In genomic region chr1:234173968-234174367, GRCh38 we compare ENCODE assay signal across 16 cellular contexts.
DNase-seq lines count a peak whose midpoint lies in the region; TF ChIP-seq lines count a peak whose summit lies in the region.
"Had no signal": no experiment of that assay in that cellular context is flagged by ENCODE, and none has a peak within 500 bp of the region (broad histone marks: within the 10 kb centered on the region; RNA-seq: fewer than 3 reads in every experiment).

No MANE protein-coding gene starts in this region.

- no peak for TF ChIP-seq CTCF in coronary artery (IDR thresholded peaks at IDR 0.05)

- no peak overlapping the region for H3K4me3 Mint-ChIP-seq in activated CD4-positive, alpha-beta T cell treated with anti-CD3 and anti-CD28 coated beads, Interleukin-2, amount 10 ng/mL, durations not matched to agents 24 days and 14 days
- H3K4me3 Mint-ChIP-seq: CD4-positive, CD25-positive, alpha-beta regulatory T cell; GM23338 had no signal

- peaks cover 8% of the 10 kb centered on the region for H3K9me3 Mint-ChIP-seq in activated CD4-positive, alpha-beta T cell treated with anti-CD3 and anti-CD28 coated beads, Interleukin-2, amount 10 ng/mL, durations not matched to agents 24 days and 14 days

- H3K36me3 Mint-ChIP-seq in activated CD4-positive, alpha-beta T cell treated with anti-CD3 and anti-CD28 coated beads, Interleukin-2, amount 10 ng/mL, durations not matched to agents 24 days and 14 days (ENCODE audit: low read depth): peaks cover 1% of the 10 kb centered on the region
- H3K36me3 Mint-ChIP-seq: CD4-positive, CD25-positive, alpha-beta regulatory T cell had no signal

- H3K27ac ChIP-seq in KOPT-K1 (ENCODE audit: low read depth, low read length, poor library complexity, severe bottlenecking): peak overlapping the region; percentile 98
- H3K27ac ChIP-seq in coronary artery: no peak overlapping the region
- H3K27ac ChIP-seq: 22Rv1; BLaER1 treated with 17β-estradiol and CSF1 and Interleukin-3, amounts not matched to agents 10 nM and 100 nM had no signal

- intact Hi-C loops in activated CD4-positive, alpha-beta T cell treated with anti-CD3 and anti-CD28 coated beads, Interleukin-2, amount 10 ng/mL, durations not matched to agents 24 days and 14 days (cut with micrococcal nuclease): no loop called here

- H3K27me3 Mint-ChIP-seq in activated CD4-positive, alpha-beta T cell treated with anti-CD3 and anti-CD28 coated beads, Interleukin-2, amount 10 ng/mL, durations not matched to agents 24 days and 14 days: peaks cover 21% of the 10 kb centered on the region
- H3K27me3 Mint-ChIP-seq: CD4-positive, CD25-positive, alpha-beta regulatory T cell had no signal

- peaks cover 39% of the 10 kb centered on the region for H3K4me1 Mint-ChIP-seq in activated CD4-positive, alpha-beta T cell treated with anti-CD3 and anti-CD28 coated beads, Interleukin-2, amount 10 ng/mL, durations not matched to agents 24 days and 14 days
- H3K4me1 Mint-ChIP-seq: GM23338 had no signal

- H3K36me3 ChIP-seq in KOPT-K1 (ENCODE audit: insufficient read depth, low read length): no peaks in the 10 kb centered on the region
- H3K36me3 ChIP-seq in MG63: no peaks in the 10 kb centered on the region
- H3K36me3 ChIP-seq: BLaER1 treated with 17β-estradiol and CSF1 and Interleukin-3, amounts not matched to agents 10 nM and 100 nM had no signal

- H3K4me3 ChIP-seq in coronary artery: no peak overlapping the region
- no peak overlapping the region for H3K4me3 ChIP-seq in MG63
- H3K4me3 ChIP-seq: BLaER1 treated with 17β-estradiol and CSF1 and Interleukin-3, amounts not matched to agents 10 nM and 100 nM; GM23338 had no signal

- no peak overlapping the region for H3K27ac Mint-ChIP-seq in activated CD4-positive, alpha-beta T cell treated with anti-CD3 and anti-CD28 coated beads, Interleukin-2, amount 10 ng/mL, durations not matched to agents 24 days and 14 days
- H3K27ac Mint-ChIP-seq: CD4-positive, CD25-positive, alpha-beta regulatory T cell; GM23338 had no signal

- peaks cover 22% of the 10 kb centered on the region for H3K9me3 ChIP-seq in KOPT-K1 (ENCODE audit: insufficient read depth, low read length, poor library complexity, severe bottlenecking)
- peaks cover 9% of the 10 kb centered on the region for H3K9me3 ChIP-seq in MG63

- peak; percentile 48 for DNase-seq in activated CD4-positive, alpha-beta T cell treated with anti-CD3 and anti-CD28 coated beads, Interleukin-2, amount 10 ng/mL, durations not matched to agents 24 days and 14 days
- DNase-seq in activated CD4-positive, alpha-beta T cell treated with anti-CD3 and anti-CD28 coated beads, Interleukin-2, amount 50 U/mL, for 1 hour: no peak
- peak; percentile 26 for DNase-seq in coronary artery (ENCODE audit: low spot score)
- DNase-seq in MG63: no peak
- DNase-seq in LoVo (ENCODE audit: low spot score): no peak
- no peak for DNase-seq in activated CD4-positive, CD25-positive, alpha-beta regulatory T cell (lab: John Stamatoyannopoulos, UW)
- DNase-seq: AML-193; Calu3; CD4-positive, CD25-positive, alpha-beta regulatory T cell; DMS 273 treated with DMSO at 0.1 percent for 48 hours; H7; IMR-90 had no signal

- peaks cover 17% of the 10 kb centered on the region; the same call in 1 of the 2 replicates for H3K27me3 ChIP-seq in MG63
- H3K27me3 ChIP-seq: BLaER1 treated with 17β-estradiol and CSF1 and Interleukin-3, amounts not matched to agents 10 nM and 100 nM had no signal

Comparison
In these comparisons a context has a peak if more than half of its experiments do, and no peak if none do; other contexts are left out.
1. DNase-seq: peak in activated CD4-positive, alpha-beta T cell treated with anti-CD3 and anti-CD28 coated beads, Interleukin-2, amount 10 ng/mL, durations not matched to agents 24 days and 14 days (single experiment) and coronary artery (single experiment); none in activated CD4-positive, alpha-beta T cell treated with anti-CD3 and anti-CD28 coated beads, Interleukin-2, amount 50 U/mL, for 1 hour (single experiment), MG63 (single experiment), LoVo (single experiment) and activated CD4-positive, CD25-positive, alpha-beta regulatory T cell (0 of 4).